Comparison of ENCODE assay signal across 8 cellular contexts in genomic region chr1:54310439-54311328, GRCh38.
DNase-seq lines count a peak whose midpoint lies in the region; ATAC-seq and TF ChIP-seq lines count a peak whose summit lies in the region.

No MANE protein-coding gene starts in this region.

- peak; percentile 51 for DNase-seq in activated CD8-positive, alpha-beta memory T cell treated with anti-CD3 and anti-CD28 coated beads, Interleukin-2, amount 10 ng/mL, durations not matched to agents 7 days and 5 days
- DNase-seq in activated CD8-positive, alpha-beta memory T cell treated with anti-CD3 and anti-CD28 coated beads, Interleukin-2, amount 50 U/mL, for 48 hours: no peak
- DNase-seq in NCI-H226 (peak; percentile 47), astrocyte of the cerebellum (ENCODE audit: low read depth) (no peak), left lobe of liver (ENCODE audit: low spot score) (no peak), NCI-H2107 treated with DMSO at 0.1 percent for 48 hours (lab: John Stamatoyannopoulos, UW; ENCODE audit: unreplicated experiment) (no peak)

- H3K36me3 Mint-ChIP-seq in activated CD8-positive, alpha-beta memory T cell treated with anti-CD3 and anti-CD28 coated beads, Interleukin-2, amount 10 ng/mL, durations not matched to agents 7 days and 5 days: peaks cover 8% of the 10 kb centered on the region

- peak overlapping the region; percentile 89 for H3K27ac Mint-ChIP-seq in activated CD8-positive, alpha-beta memory T cell treated with anti-CD3 and anti-CD28 coated beads, Interleukin-2, amount 10 ng/mL, durations not matched to agents 7 days and 5 days

- ATAC-seq in activated CD8-positive, alpha-beta memory T cell treated with anti-CD3 and anti-CD28 coated beads, Interleukin-2, amount 10 ng/mL, durations not matched to agents 7 days and 5 days: peak; percentile 30
- peak; percentile 70 for ATAC-seq in left lobe of liver
- ATAC-seq in GM18870 (IDR thresholded peaks at IDR 0.05; ENCODE audit: unreplicated experiment): no peak
- no peak for ATAC-seq in GM21529 (IDR thresholded peaks at IDR 0.05; ENCODE audit: unreplicated experiment)

- H3K9me3 Mint-ChIP-seq in activated CD8-positive, alpha-beta memory T cell treated with anti-CD3 and anti-CD28 coated beads, Interleukin-2, amount 10 ng/mL, durations not matched to agents 7 days and 5 days (ENCODE audit: low read depth): no peaks in the 10 kb centered on the region

- in situ Hi-C loops in astrocyte of the cerebellum (cut with HindIII; ENCODE audit: low sequenced_read_pairs): no loop called here

- TF ChIP-seq CTCF in astrocyte of the cerebellum (IDR thresholded peaks at IDR 0.05; ENCODE audit: low read depth, low read length, missing control alignments): peak; percentile 68

- peak overlapping the region; percentile 17 for H3K4me3 Mint-ChIP-seq in activated CD8-positive, alpha-beta memory T cell treated with anti-CD3 and anti-CD28 coated beads, Interleukin-2, amount 10 ng/mL, durations not matched to agents 7 days and 5 days

- CTCF ChIA-PET in activated CD8-positive, alpha-beta memory T cell treated with anti-CD3 and anti-CD28 coated beads, Interleukin-2, amount 10 ng/mL, durations not matched to agents 7 days and 5 days (lab: Charles Lee): interaction anchor here (1.2 to 2.2 kb wide), 4 partner anchors 13 to 179 kb away, joined by 5 to 10 read pairs (median 5); no protein-coding TSS in a partner anchor

- peaks cover 49% of the 10 kb centered on the region for H3K4me1 Mint-ChIP-seq in activated CD8-positive, alpha-beta memory T cell treated with anti-CD3 and anti-CD28 coated beads, Interleukin-2, amount 10 ng/mL, durations not matched to agents 7 days and 5 days

- no peak overlapping the region for H3K4me3 ChIP-seq in astrocyte of the cerebellum (ENCODE audit: low read depth, low read length)

- H3K27me3 Mint-ChIP-seq in activated CD8-positive, alpha-beta memory T cell treated with anti-CD3 and anti-CD28 coated beads, Interleukin-2, amount 10 ng/mL, durations not matched to agents 7 days and 5 days: no peaks in the 10 kb centered on the region

Comparison
In these comparisons a context has a peak if more than half of its experiments do, and no peak if none do; other contexts are left out.
1. DNase-seq: peak in activated CD8-positive, alpha-beta memory T cell treated with anti-CD3 and anti-CD28 coated beads, Interleukin-2, amount 10 ng/mL, durations not matched to agents 7 days and 5 days (single experiment) and NCI-H226 (single experiment); none in activated CD8-positive, alpha-beta memory T cell treated with anti-CD3 and anti-CD28 coated beads, Interleukin-2, amount 50 U/mL, for 48 hours (single experiment), astrocyte of the cerebellum (single experiment), left lobe of liver (single experiment) and NCI-H2107 treated with DMSO at 0.1 percent for 48 hours (single experiment).
2. ATAC-seq: peak in activated CD8-positive, alpha-beta memory T cell treated with anti-CD3 and anti-CD28 coated beads, Interleukin-2, amount 10 ng/mL, durations not matched to agents 7 days and 5 days (single experiment) and left lobe of liver (single experiment); none in GM18870 (single experiment) and GM21529 (single experiment).